Comparison of ENCODE assay signal across 22 cellular contexts in genomic region chr12:108308432-108308831, GRCh38. TPM values are rescaled to one million over a fixed set of nuclear protein-coding genes. Genes with fewer than 3 reads are reported as not detected.
DNase-seq lines count a peak whose midpoint lies in the region; ATAC-seq and TF ChIP-seq lines count a peak whose summit lies in the region.
"Had no signal": no experiment of that assay in that cellular context is flagged by ENCODE, and none has a peak within 500 bp of the region (broad histone marks: within the 10 kb centered on the region; RNA-seq: fewer than 3 reads in every experiment).

No MANE protein-coding gene starts in this region.

- H3K9ac ChIP-seq in parathyroid adenoma, result no peak overlapping the region

- no peaks in the 10 kb centered on the region for H3K27me3 ChIP-seq in parathyroid adenoma (ENCODE audit: control insufficient read depth, insufficient read depth, low read length)
- H3K27me3 ChIP-seq: sigmoid colon had no signal

- peak; percentile 43 for DNase-seq in left ventricle myocardium superior
- DNase-seq in left cardiac atrium, result no peak
- no peak for DNase-seq in COR-L47 (lab: John Stamatoyannopoulos, UW)
- no peak for DNase-seq in progenitor cell of endocrine pancreas (ENCODE audit: low spot score, unreplicated experiment)
- DNase-seq: activated CD4-positive, alpha-beta T cell treated with anti-CD3 and anti-CD28 coated beads, Interleukin-2, amount 50 U/mL, for 1 hour; activated T-cell treated with anti-CD3 and anti-CD28 coated beads for 4 hours; amygdala; cortex of kidney; DMS53; mucosa of descending colon; NCI-H2029 treated with DMSO at 0.1 percent for 48 hours; NCI-H446 treated with DMSO at 0.1 percent for 48 hours; sigmoid colon; stimulated activated CD4-positive, alpha-beta T cell treated with anti-CD3 and anti-CD28 coated beads, Interleukin-4, amount 100 ng/mL, for 1 hour; substantia nigra had no signal

- peak overlapping the region; percentile 2 for H3K27ac ChIP-seq in parathyroid adenoma
- H3K27ac ChIP-seq: C4-2B, RWPE1 had no signal

- H3K27ac Mint-ChIP-seq in dendritic cell treated with granulocyte-macrophage colony-stimulating factor and Interleukin-4, amounts not matched to agents 40 ng/mL and 50 ng/mL, for 4 days, result peak overlapping the region; percentile 55
- H3K27ac Mint-ChIP-seq in progenitor cell of endocrine pancreas, result no peak overlapping the region

- H3K27me3 Mint-ChIP-seq in dendritic cell treated with granulocyte-macrophage colony-stimulating factor and Interleukin-4, amounts not matched to agents 40 ng/mL and 50 ng/mL, for 4 days, result peaks cover 10% of the 10 kb centered on the region
- H3K27me3 Mint-ChIP-seq in progenitor cell of endocrine pancreas, result peaks cover 8% of the 10 kb centered on the region

- no peak overlapping the region for H3K4me3 ChIP-seq in parathyroid adenoma (ENCODE audit: low read depth, low read length)
- H3K4me3 ChIP-seq: K562, mucosa of descending colon, sigmoid colon had no signal

- H3K79me2 ChIP-seq in parathyroid adenoma, result no peaks in the 10 kb centered on the region

- no peak overlapping the region for H3K4me2 ChIP-seq in parathyroid adenoma (ENCODE audit: low read length)

- H3K4me1 Mint-ChIP-seq in dendritic cell treated with granulocyte-macrophage colony-stimulating factor and Interleukin-4, amounts not matched to agents 40 ng/mL and 50 ng/mL, for 4 days (ENCODE audit: low read depth), result peaks cover 98% of the 10 kb centered on the region
- peaks cover 25% of the 10 kb centered on the region for H3K4me1 Mint-ChIP-seq in progenitor cell of endocrine pancreas (ENCODE audit: low read depth)

- H3K4me3 Mint-ChIP-seq in dendritic cell treated with granulocyte-macrophage colony-stimulating factor and Interleukin-4, amounts not matched to agents 40 ng/mL and 50 ng/mL, for 4 days, result no peak overlapping the region
- no peak overlapping the region for H3K4me3 Mint-ChIP-seq in progenitor cell of endocrine pancreas (ENCODE audit: low read depth)

- no peaks in the 10 kb centered on the region for H3K9me3 Mint-ChIP-seq in dendritic cell treated with granulocyte-macrophage colony-stimulating factor and Interleukin-4, amounts not matched to agents 40 ng/mL and 50 ng/mL, for 4 days
- no peaks in the 10 kb centered on the region for H3K9me3 Mint-ChIP-seq in progenitor cell of endocrine pancreas (ENCODE audit: low read depth)

- intact Hi-C loops in left ventricle myocardium superior (cut with micrococcal nuclease) (no loop called here), left cardiac atrium (cut with DNase I) (no loop called here)
- intact Hi-C loops in dendritic cell treated with granulocyte-macrophage colony-stimulating factor and Interleukin-4, amounts not matched to agents 40 ng/mL and 50 ng/mL, for 4 days (cut with micrococcal nuclease), result no loop called here

- ATAC-seq in left ventricle myocardium superior, result no peak
- no peak for ATAC-seq in left cardiac atrium
- no peak for ATAC-seq in GM21515 (IDR thresholded peaks at IDR 0.05; ENCODE audit: unreplicated experiment)
- ATAC-seq in HG02973 (IDR thresholded peaks at IDR 0.05; ENCODE audit: unreplicated experiment), result no peak
- ATAC-seq: K562, mucosa of descending colon had no signal

- peaks cover 97% of the 10 kb centered on the region for H3K36me3 Mint-ChIP-seq in dendritic cell treated with granulocyte-macrophage colony-stimulating factor and Interleukin-4, amounts not matched to agents 40 ng/mL and 50 ng/mL, for 4 days (ENCODE audit: low read depth)
- no peaks in the 10 kb centered on the region for H3K36me3 Mint-ChIP-seq in progenitor cell of endocrine pancreas (ENCODE audit: insufficient read depth)

- no peaks in the 10 kb centered on the region for H3K36me3 ChIP-seq in parathyroid adenoma (ENCODE audit: control insufficient read depth, insufficient read depth, low read length)
- H3K36me3 ChIP-seq: sigmoid colon had no signal

- TF ChIP-seq CTCF in parathyroid adenoma (IDR thresholded peaks at IDR 0.05) (no peak), progenitor cell of endocrine pancreas (IDR thresholded peaks at IDR 0.05; ENCODE audit: unreplicated experiment) (no peak)

- no peaks in the 10 kb centered on the region for H3K9me3 ChIP-seq in parathyroid adenoma (ENCODE audit: control insufficient read depth, low read length)
- H3K9me3 ChIP-seq: mucosa of descending colon, sigmoid colon had no signal

- H3K4me1 ChIP-seq in parathyroid adenoma, result peaks cover 19% of the 10 kb centered on the region

- H2AFZ ChIP-seq in parathyroid adenoma, result no peak overlapping the region

RNA-seq across cellular contexts. Expression of gene CMKLR1, which starts 30.7 kb away (rescaled TPM):
- 6.4 TPM for total RNA-seq in left ventricle myocardium superior
- total RNA-seq in left cardiac atrium, result 10 to 100 TPM; 11.3 to 16.1 TPM
- total RNA-seq in progenitor cell of endocrine pancreas, result not detected in 2 replicates
